Comparison of ENCODE assay signal across 1 cellular context in genomic region chr10:71278691-71279588, GRCh38.
TF ChIP-seq lines count a peak whose summit lies in the region.

No MANE protein-coding gene starts in this region.

TF ChIP-seq in HepG2, 621 proteins besides CTCF, POLR2A, EP300 and RAD21:
- TF ChIP-seq ZNF850 (CRISPR knock-in tag; conservative IDR thresholded peaks at IDR 0.05) = no peak
- no peak for TF ChIP-seq ZNF749 (CRISPR knock-in tag; IDR thresholded peaks at IDR 0.05; ENCODE audit: borderline replicate concordance)
- TF ChIP-seq ZNF839 (CRISPR knock-in tag; IDR thresholded peaks at IDR 0.05; ENCODE audit: borderline replicate concordance) = no peak
- no peak for TF ChIP-seq HBP1 (CRISPR knock-in tag; IDR thresholded peaks at IDR 0.05; ENCODE audit: low read depth)
- no peak for TF ChIP-seq RNF2 (conservative IDR thresholded peaks at IDR 0.05; ENCODE audit: low read depth)
- no peak for TF ChIP-seq ZNF207 (IDR thresholded peaks at IDR 0.05; ENCODE audit: borderline replicate concordance)
- TF ChIP-seq ZFP37 (CRISPR knock-in tag; IDR thresholded peaks at IDR 0.05; ENCODE audit: borderline replicate concordance) = no peak
- TF ChIP-seq ZC3H4 (CRISPR knock-in tag; IDR thresholded peaks at IDR 0.05; ENCODE audit: borderline replicate concordance) = no peak
TF ChIP-seq in HepG2: peak in this region for 0.
